ENCODE assay signal across 1 cellular context in the genomic region with DNA sequence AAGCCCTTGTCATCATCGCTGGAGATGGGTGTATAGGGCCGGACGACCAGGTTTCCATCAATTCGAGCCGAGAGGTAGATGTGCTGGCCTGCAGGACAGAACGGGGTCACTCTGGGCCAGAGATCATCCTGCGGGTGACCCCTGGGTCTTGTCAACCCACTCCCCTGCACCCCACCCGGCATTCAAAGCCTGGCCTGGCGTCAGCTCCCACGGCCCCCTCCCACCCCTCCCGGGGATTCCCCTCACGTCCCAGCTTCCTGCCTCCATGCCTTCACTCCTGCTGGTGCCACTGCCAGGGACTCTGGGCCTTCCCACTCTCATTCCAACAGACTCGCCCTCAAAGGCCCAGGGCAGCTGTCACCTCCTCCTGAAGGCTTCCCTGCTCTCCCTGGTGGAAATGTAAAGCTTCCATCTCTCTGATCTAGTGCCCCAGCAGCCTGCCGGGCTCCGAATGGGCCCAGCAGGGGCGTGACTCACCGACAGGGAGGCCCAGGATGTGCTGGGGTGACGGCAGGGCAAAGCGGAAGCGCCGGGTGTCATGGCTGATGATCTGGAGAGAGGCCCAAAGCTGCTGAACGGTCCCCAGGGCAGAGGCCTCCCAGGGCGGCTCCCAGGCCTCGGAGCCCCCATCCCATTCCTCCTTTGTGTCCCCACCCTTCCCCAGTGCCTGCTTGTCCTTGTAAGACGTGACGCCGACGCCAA.
TF ChIP-seq lines count a peak whose summit lies in the region.

No MANE protein-coding gene starts in this region.

TF ChIP-seq in HEK293, 187 proteins besides CTCF, POLR2A, EP300 and RAD21 (continued from another document):
- TF ChIP-seq, protein P1, sequence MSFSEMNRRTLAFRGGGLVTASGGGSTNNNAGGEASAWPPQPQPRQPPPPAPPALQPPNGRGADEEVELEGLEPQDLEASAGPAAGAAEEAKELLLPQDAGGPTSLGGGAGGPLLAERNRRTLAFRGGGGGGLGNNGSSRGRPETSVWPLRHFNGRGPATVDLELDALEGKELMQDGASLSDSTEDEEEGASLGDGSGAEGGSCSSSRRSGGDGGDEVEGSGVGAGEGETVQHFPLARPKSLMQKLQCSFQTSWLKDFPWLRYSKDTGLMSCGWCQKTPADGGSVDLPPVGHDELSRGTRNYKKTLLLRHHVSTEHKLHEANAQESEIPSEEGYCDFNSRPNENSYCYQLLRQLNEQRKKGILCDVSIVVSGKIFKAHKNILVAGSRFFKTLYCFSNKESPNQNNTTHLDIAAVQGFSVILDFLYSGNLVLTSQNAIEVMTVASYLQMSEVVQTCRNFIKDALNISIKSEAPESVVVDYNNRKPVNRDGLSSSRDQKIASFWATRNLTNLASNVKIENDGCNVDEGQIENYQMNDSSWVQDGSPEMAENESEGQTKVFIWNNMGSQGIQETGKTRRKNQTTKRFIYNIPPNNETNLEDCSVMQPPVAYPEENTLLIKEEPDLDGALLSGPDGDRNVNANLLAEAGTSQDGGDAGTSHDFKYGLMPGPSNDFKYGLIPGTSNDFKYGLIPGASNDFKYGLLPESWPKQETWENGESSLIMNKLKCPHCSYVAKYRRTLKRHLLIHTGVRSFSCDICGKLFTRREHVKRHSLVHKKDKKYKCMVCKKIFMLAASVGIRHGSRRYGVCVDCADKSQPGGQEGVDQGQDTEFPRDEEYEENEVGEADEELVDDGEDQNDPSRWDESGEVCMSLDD (tag by site-specific recombination; IDR thresholded peaks at IDR 0.05): no peak
- TF ChIP-seq ZNF610 (tag by site-specific recombination; IDR thresholded peaks at IDR 0.05; ENCODE audit: borderline replicate concordance) (no peak), ZIC2 (tag by site-specific recombination; IDR thresholded peaks at IDR 0.05) (peak; percentile 25; the same call in 1 of the 2 replicates)
